ENCODE assay signal across 13 cellular contexts in genomic region chr4:92825785-92826184, GRCh38.
"Had no signal": no experiment of that assay in that cellular context is flagged by ENCODE, and none has a peak within 500 bp of the region (broad histone marks: within the 10 kb centered on the region; RNA-seq: fewer than 3 reads in every experiment).

No MANE protein-coding gene starts in this region.

- H3K9me3 Mint-ChIP-seq: nephron had no signal

- H3K27ac Mint-ChIP-seq: naive B cell, nephron had no signal

- DNase-seq: cortex of kidney; dorsolateral prefrontal cortex; effector CD8-positive, alpha-beta T cell; heart right ventricle; hypothalamus; left ventricle myocardium inferior; mesendoderm; naive B cell; sigmoid colon; stimulated activated CD4-positive, alpha-beta T cell treated with anti-CD3 and anti-CD28 coated beads, Interleukin-2, amount 100 ng/mL, for 24 hours; stimulated activated naive CD4-positive, alpha-beta T cell; stomach had no signal

- H3K36me3 Mint-ChIP-seq: naive B cell had no signal

- H3K27me3 Mint-ChIP-seq: naive B cell had no signal

- H3K4me1 Mint-ChIP-seq: naive B cell, nephron had no signal

- ATAC-seq: heart right ventricle had no signal

- H3K4me3 Mint-ChIP-seq: naive B cell, nephron had no signal
